ENCODE assay signal across 1 cellular context in genomic region chr10:34804306-34804705, GRCh38.
A peak's percentile ranks its signal among the peaks of the same experiment; 100 is the strongest.
TF ChIP-seq lines count a peak whose summit lies in the region.

No MANE protein-coding gene starts in this region.

TF ChIP-seq in HCT116, 20 proteins besides CTCF, POLR2A, EP300 and RAD21:
- 0 out of 2 replicates have a peak, but pooled peaks have one; percentile 24 for TF ChIP-seq CBX3 (IDR thresholded peaks at IDR 0.05; ENCODE audit: low read depth)
- TF ChIP-seq FOSL1 (IDR thresholded peaks at IDR 0.05; ENCODE audit: low read depth) = peak; percentile 44; the same call in 1 of the 2 replicates
- no peak for TF ChIP-seq ZNF274 (IDR thresholded peaks at IDR 0.05; ENCODE audit: low read depth, low read length)
- TF ChIP-seq CEBPB (IDR thresholded peaks at IDR 0.05; ENCODE audit: low read depth) = no peak
- no peak for TF ChIP-seq POLR2AphosphoS5 (IDR thresholded peaks at IDR 0.05; ENCODE audit: low read depth, low read length)
- TF ChIP-seq EZH2 (IDR thresholded peaks at IDR 0.05) = no peak
- no peak for TF ChIP-seq MAX (IDR thresholded peaks at IDR 0.05)
- TF ChIP-seq SP1 (IDR thresholded peaks at IDR 0.05; ENCODE audit: low read depth) = no peak
- no peak for TF ChIP-seq EZH2phosphoT487 (IDR thresholded peaks at IDR 0.05; ENCODE audit: borderline replicate concordance)
- TF ChIP-seq JUND (IDR thresholded peaks at IDR 0.05) = 0 out of 2 replicates have a peak, but pooled peaks have one; percentile 16
- 0 out of 2 replicates have a peak, but pooled peaks have one; percentile 10 for TF ChIP-seq SIN3A (IDR thresholded peaks at IDR 0.05; ENCODE audit: low read depth)
TF ChIP-seq in HCT116: peak in this region for 4.
